ENCODE assay signal across 8 cellular contexts in the genomic region with DNA sequence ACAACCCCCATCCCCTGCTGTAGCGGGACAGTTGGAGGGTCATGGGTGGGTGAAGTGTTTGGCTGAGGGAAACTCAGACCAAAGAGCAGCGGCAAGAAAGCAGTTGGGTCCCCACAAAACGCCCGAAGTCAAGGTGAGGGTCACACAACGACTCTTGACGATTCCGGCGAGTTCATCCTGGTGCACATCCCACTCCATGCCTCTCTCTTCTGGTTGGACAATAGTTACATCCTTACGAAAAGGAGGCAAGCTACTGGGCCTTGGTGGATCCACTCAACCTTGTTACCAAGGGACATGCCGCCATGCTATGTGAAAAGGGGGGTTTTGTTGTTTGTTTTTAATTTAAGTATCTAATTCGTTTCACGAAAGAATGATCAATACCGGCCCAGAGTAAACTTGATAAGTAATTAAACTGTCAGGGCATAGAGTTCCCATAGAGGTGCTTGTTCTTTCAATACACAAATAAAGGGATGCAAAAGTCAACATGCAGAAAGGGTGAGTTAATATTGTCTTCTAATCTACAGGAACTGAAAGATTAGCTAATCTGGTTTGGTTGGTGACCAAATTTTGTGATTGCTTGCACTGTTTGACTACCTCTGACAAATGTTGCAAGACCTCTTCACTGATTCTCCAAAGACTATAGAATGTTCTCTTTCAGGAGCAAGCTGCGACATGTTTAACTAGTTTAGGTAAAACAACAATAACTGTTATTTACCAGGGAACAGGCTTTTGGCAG. TPM values are rescaled to one million over a fixed set of nuclear protein-coding genes. Genes with fewer than 3 reads are reported as not detected.
DNase-seq lines count a peak whose midpoint lies in the region; ATAC-seq and TF ChIP-seq lines count a peak whose summit lies in the region.

No MANE protein-coding gene starts in this region.

- peaks cover 0 to 4% of the 10 kb centered on the region in 2 donors for H3K4me1 ChIP-seq in breast epithelium

- DNase-seq in activated naive CD4-positive, alpha-beta T cell treated with anti-CD3 and anti-CD28 coated beads, Interleukin-2, amount 10 ng/mL, durations not matched to agents 7 days and 5 days: no peak
- DNase-seq in activated naive CD4-positive, alpha-beta T cell (lab: John Stamatoyannopoulos, UW): no peak
- DNase-seq in NOMO-1 (lab: John Stamatoyannopoulos, UW; ENCODE audit: unreplicated experiment in 2 of 2) (peak; percentile 19 to 77), breast epithelium (ENCODE audit: low spot score in 2 of 2) (no peak), kidney glomerular epithelial cell (lab: John Stamatoyannopoulos, UW) (peak; percentile 41)
- DNase-seq in stimulated activated naive CD8-positive, alpha-beta T cell treated with anti-CD3 and anti-CD28 coated beads, Interleukin-15, amount 100 ng/mL, for 72 hours: no peak

- ATAC-seq in stimulated activated naive CD8-positive, alpha-beta T cell treated with anti-CD3 and anti-CD28 coated beads, Interleukin-15, amount 100 ng/mL, for 72 hours: no peak
- ATAC-seq in GM19351 (IDR thresholded peaks at IDR 0.05; ENCODE audit: unreplicated experiment): no peak
- ATAC-seq in HG02885 (IDR thresholded peaks at IDR 0.05; ENCODE audit: poor library complexity, unreplicated experiment): no peak

- TF ChIP-seq POLR2A in breast epithelium (IDR thresholded peaks at IDR 0.05): no peak

- no peaks in the 10 kb centered on the region for H3K9me3 Mint-ChIP-seq in activated naive CD4-positive, alpha-beta T cell treated with anti-CD3 and anti-CD28 coated beads, Interleukin-2, amount 10 ng/mL, durations not matched to agents 7 days and 5 days
- H3K9me3 Mint-ChIP-seq in stimulated activated naive CD8-positive, alpha-beta T cell treated with anti-CD3 and anti-CD28 coated beads, Interleukin-15, amount 100 ng/mL, for 72 hours: no peaks in the 10 kb centered on the region

- TF ChIP-seq CTCF in breast epithelium (IDR thresholded peaks at IDR 0.05): no peak

- H3K4me1 Mint-ChIP-seq in activated naive CD4-positive, alpha-beta T cell treated with anti-CD3 and anti-CD28 coated beads, Interleukin-2, amount 10 ng/mL, durations not matched to agents 7 days and 5 days: peaks cover 45% of the 10 kb centered on the region
- peaks cover 26% of the 10 kb centered on the region for H3K4me1 Mint-ChIP-seq in stimulated activated naive CD8-positive, alpha-beta T cell treated with anti-CD3 and anti-CD28 coated beads, Interleukin-15, amount 100 ng/mL, for 72 hours

- H3K27me3 ChIP-seq in breast epithelium: no peaks in the 10 kb centered on the region

- H3K27ac ChIP-seq in breast epithelium: peak overlapping the region; percentile 95 to 98

- peak overlapping the region; percentile 74 to 94 (median 88) for H3K4me3 ChIP-seq in breast epithelium

- H3K36me3 Mint-ChIP-seq in activated naive CD4-positive, alpha-beta T cell treated with anti-CD3 and anti-CD28 coated beads, Interleukin-2, amount 10 ng/mL, durations not matched to agents 7 days and 5 days: peaks cover 40% of the 10 kb centered on the region

- H3K4me3 Mint-ChIP-seq in activated naive CD4-positive, alpha-beta T cell treated with anti-CD3 and anti-CD28 coated beads, Interleukin-2, amount 10 ng/mL, durations not matched to agents 7 days and 5 days: peak overlapping the region; percentile 99
- peak overlapping the region; percentile 88 to 94 for H3K4me3 Mint-ChIP-seq in stimulated activated naive CD8-positive, alpha-beta T cell treated with anti-CD3 and anti-CD28 coated beads, Interleukin-15, amount 100 ng/mL, for 72 hours

- H3K36me3 ChIP-seq in breast epithelium: no peaks in the 10 kb centered on the region

- H3K27me3 Mint-ChIP-seq in activated naive CD4-positive, alpha-beta T cell treated with anti-CD3 and anti-CD28 coated beads, Interleukin-2, amount 10 ng/mL, durations not matched to agents 7 days and 5 days: peaks cover 5% of the 10 kb centered on the region
- H3K27me3 Mint-ChIP-seq in stimulated activated naive CD8-positive, alpha-beta T cell treated with anti-CD3 and anti-CD28 coated beads, Interleukin-15, amount 100 ng/mL, for 72 hours: no peaks in the 10 kb centered on the region

- peak overlapping the region; percentile 98 for H3K27ac Mint-ChIP-seq in activated naive CD4-positive, alpha-beta T cell treated with anti-CD3 and anti-CD28 coated beads, Interleukin-2, amount 10 ng/mL, durations not matched to agents 7 days and 5 days
- H3K27ac Mint-ChIP-seq in stimulated activated naive CD8-positive, alpha-beta T cell treated with anti-CD3 and anti-CD28 coated beads, Interleukin-15, amount 100 ng/mL, for 72 hours: peak overlapping the region; percentile 99 to 100

- intact Hi-C loops in breast epithelium (cut with DNase I; ENCODE audit: low total_unique reads): no loop called here

- CTCF ChIA-PET in activated naive CD4-positive, alpha-beta T cell treated with anti-CD3 and anti-CD28 coated beads, Interleukin-2, amount 10 ng/mL, durations not matched to agents 7 days and 5 days (lab: Charles Lee): interaction anchor here (0.6 to 0.7 kb wide), 2 partner anchors 16 to 111 kb away, joined by 3 read pairs; no protein-coding TSS in a partner anchor

- no peaks in the 10 kb centered on the region for H3K9me3 ChIP-seq in breast epithelium

RNA-seq across cellular contexts. Expression of a gene that starts 0.7 kb away (rescaled TPM):
- 10 to 100 TPM; 31.4 to 34.0 (median 31.8) TPM for total RNA-seq in breast epithelium

Comparison
In these comparisons a context has a peak if more than half of its experiments do, and no peak if none do; other contexts are left out.
1. DNase-seq: peak in NOMO-1 (2 of 2) and kidney glomerular epithelial cell (single experiment); none in activated naive CD4-positive, alpha-beta T cell treated with anti-CD3 and anti-CD28 coated beads, Interleukin-2, amount 10 ng/mL, durations not matched to agents 7 days and 5 days (single experiment), activated naive CD4-positive, alpha-beta T cell (0 of 4), breast epithelium (0 of 2) and stimulated activated naive CD8-positive, alpha-beta T cell treated with anti-CD3 and anti-CD28 coated beads, Interleukin-15, amount 100 ng/mL, for 72 hours (0 of 2).